Comparison of ENCODE assay signal across 1 cellular context in the genomic region with DNA sequence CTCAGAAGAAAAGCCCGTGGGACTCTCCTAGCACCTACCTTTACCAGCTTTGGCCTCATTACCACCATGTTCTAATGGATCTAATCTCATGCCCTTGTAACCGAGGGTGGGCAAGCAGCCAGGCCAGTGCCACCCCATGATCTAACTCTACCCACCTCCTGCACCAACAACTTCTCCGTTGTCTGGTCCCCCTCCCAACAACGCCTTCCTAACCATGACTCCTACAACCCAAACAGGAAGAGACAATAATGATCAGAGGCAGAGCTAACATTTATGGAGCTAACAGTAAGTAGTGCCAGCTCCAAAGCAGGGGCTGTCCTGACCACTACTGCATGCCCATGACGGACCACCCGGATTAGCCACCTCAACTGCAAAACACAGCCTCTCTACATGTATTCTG.
TF ChIP-seq lines count a peak whose summit lies in the region.

No MANE protein-coding gene starts in this region.

TF ChIP-seq in HEK293, 187 proteins besides CTCF, POLR2A, EP300 and RAD21 (continued from another document):
- TF ChIP-seq ZNF76 (tag by site-specific recombination; IDR thresholded peaks at IDR 0.05; ENCODE audit: borderline replicate concordance, low read depth): no peak
- no peak for TF ChIP-seq ZNF777 (tag by site-specific recombination; IDR thresholded peaks at IDR 0.05; ENCODE audit: borderline replicate concordance)
- TF ChIP-seq ZNF302 (tag by site-specific recombination; IDR thresholded peaks at IDR 0.05; ENCODE audit: low read depth): no peak
- TF ChIP-seq, protein P1, sequence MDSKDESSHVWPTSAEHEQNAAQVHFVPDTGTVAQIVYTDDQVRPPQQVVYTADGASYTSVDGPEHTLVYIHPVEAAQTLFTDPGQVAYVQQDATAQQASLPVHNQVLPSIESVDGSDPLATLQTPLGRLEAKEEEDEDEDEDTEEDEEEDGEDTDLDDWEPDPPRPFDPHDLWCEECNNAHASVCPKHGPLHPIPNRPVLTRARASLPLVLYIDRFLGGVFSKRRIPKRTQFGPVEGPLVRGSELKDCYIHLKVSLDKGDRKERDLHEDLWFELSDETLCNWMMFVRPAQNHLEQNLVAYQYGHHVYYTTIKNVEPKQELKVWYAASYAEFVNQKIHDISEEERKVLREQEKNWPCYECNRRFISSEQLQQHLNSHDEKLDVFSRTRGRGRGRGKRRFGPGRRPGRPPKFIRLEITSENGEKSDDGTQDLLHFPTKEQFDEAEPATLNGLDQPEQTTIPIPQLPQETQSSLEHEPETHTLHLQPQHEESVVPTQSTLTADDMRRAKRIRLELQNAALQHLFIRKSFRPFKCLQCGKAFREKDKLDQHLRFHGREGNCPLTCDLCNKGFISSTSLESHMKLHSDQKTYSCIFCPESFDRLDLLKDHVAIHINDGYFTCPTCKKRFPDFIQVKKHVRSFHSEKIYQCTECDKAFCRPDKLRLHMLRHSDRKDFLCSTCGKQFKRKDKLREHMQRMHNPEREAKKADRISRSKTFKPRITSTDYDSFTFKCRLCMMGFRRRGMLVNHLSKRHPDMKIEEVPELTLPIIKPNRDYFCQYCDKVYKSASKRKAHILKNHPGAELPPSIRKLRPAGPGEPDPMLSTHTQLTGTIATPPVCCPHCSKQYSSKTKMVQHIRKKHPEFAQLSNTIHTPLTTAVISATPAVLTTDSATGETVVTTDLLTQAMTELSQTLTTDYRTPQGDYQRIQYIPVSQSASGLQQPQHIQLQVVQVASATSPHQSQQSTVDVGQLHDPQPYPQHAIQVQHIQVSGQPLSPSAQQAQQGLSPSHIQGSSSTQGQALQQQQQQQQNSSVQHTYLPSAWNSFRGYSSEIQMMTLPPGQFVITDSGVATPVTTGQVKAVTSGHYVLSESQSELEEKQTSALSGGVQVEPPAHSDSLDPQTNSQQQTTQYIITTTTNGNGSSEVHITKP (tag by site-specific recombination; IDR thresholded peaks at IDR 0.05): peak; percentile 47; the same call in 1 of the 2 replicates
- TF ChIP-seq, protein P2, sequence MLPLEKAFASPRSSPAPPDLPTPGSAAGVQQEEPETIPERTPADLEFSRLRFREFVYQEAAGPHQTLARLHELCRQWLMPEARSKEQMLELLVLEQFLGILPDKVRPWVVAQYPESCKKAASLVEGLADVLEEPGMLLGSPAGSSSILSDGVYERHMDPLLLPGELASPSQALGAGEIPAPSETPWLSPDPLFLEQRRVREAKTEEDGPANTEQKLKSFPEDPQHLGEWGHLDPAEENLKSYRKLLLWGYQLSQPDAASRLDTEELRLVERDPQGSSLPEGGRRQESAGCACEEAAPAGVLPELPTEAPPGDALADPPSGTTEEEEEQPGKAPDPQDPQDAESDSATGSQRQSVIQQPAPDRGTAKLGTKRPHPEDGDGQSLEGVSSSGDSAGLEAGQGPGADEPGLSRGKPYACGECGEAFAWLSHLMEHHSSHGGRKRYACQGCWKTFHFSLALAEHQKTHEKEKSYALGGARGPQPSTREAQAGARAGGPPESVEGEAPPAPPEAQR (tag by site-specific recombination; IDR thresholded peaks at IDR 0.05): no peak
- no peak for TF ChIP-seq ZNF596 (tag by site-specific recombination; IDR thresholded peaks at IDR 0.05)
- TF ChIP-seq ZNF366 (tag by site-specific recombination; conservative IDR thresholded peaks at IDR 0.05): no peak
TF ChIP-seq in HEK293: peak in this region for 5.
